ENCODE assay signal across 23 cellular contexts in genomic region chr17:62712011-62712615, GRCh38.
DNase-seq lines count a peak whose midpoint lies in the region; ATAC-seq and TF ChIP-seq lines count a peak whose summit lies in the region.
"Had no signal": no experiment of that assay in that cellular context is flagged by ENCODE, and none has a peak within 500 bp of the region (broad histone marks: within the 10 kb centered on the region; RNA-seq: fewer than 3 reads in every experiment).

No MANE protein-coding gene starts in this region.

- H4K20me1 ChIP-seq in IMR-90 (ENCODE audit: insufficient read depth, low read length) = no peaks in the 10 kb centered on the region

- no TSS peak for BruUV-seq in IMR-90 (replicated peaks; lab: Mats Ljungman, UMichigan)

- TF ChIP-seq POLR2A in IMR-90 (IDR thresholded peaks at IDR 0.05; ENCODE audit: low read depth, low read length) (no peak), adrenal gland (IDR thresholded peaks at IDR 0.05) (no peak), spleen (IDR thresholded peaks at IDR 0.05) (no peak)

- no peak overlapping the region for H3K56ac ChIP-seq in IMR-90 (ENCODE audit: extremely low read depth, insufficient read depth, low read length)

- H3K23ac ChIP-seq in IMR-90 (ENCODE audit: low read depth, low read length) = peak overlapping the region; percentile 27; the same call in 1 of the 2 replicates

- in situ Hi-C loops in IMR-90 (cut with MboI; ENCODE audit: low sequenced_read_pairs) = no loop called here

- no peak overlapping the region for H2BK20ac ChIP-seq in IMR-90 (ENCODE audit: low read depth, low read length)

- peak overlapping the region; percentile 39 for H3K4ac ChIP-seq in IMR-90 (ENCODE audit: low read depth, low read length)

- peak overlapping the region; percentile 74; the same call in 2 of the 3 replicates for H2BK15ac ChIP-seq in IMR-90 (ENCODE audit: low read depth, low read length)

- TF ChIP-seq CTCF in IMR-90 (conservative IDR thresholded peaks at IDR 0.05; ENCODE audit: low read depth, low read length) (no peak), adrenal gland (IDR thresholded peaks at IDR 0.05) (no peak), nephron (IDR thresholded peaks at IDR 0.05; ENCODE audit: unreplicated experiment in 3 of 3) (no peak), spleen (IDR thresholded peaks at IDR 0.05 in 8 of 11, conservative IDR thresholded peaks at IDR 0.05 in 3 of 11) (no peak)

- 90% methylated on average over 6 of the region's 8 CpGs; no CpG with 5 or more reads in 1 of the 2 experiments for WGBS in IMR-90 (ENCODE audit: extremely low coverage in 2 of 2, insufficient read length in 1 of 2), 2 experiments
- WGBS in adrenal gland, 4 donors = 53 to 65% (median 57%) methylated on average over 7 to 8 of the region's 8 CpGs
- 54 to 87% (median 73%) methylated on average over 7 to 8 of the region's 8 CpGs for WGBS in spleen, 5 donors

- H3K27me3 Mint-ChIP-seq in nephron (ENCODE audit: low read depth) = peaks cover 4% of the 10 kb centered on the region
- H3K27me3 Mint-ChIP-seq: stimulated activated memory B cell treated with anti-CD40 and anti-IgM and Interleukin-4, amounts not matched to agents 10 μg/mL and 1 μg/mL and 100 μg/mL, for 72 hours had no signal

- no peaks in the 10 kb centered on the region for H3K36me3 ChIP-seq in IMR-90 (ENCODE audit: control insufficient read depth, insufficient read depth, low read length)
- no peaks in the 10 kb centered on the region for H3K36me3 ChIP-seq in adrenal gland (replicated peaks in 1 of 2)
- H3K36me3 ChIP-seq in spleen = no peaks in the 10 kb centered on the region
- H3K36me3 ChIP-seq: esophagus muscularis mucosa had no signal

- H3K9me3 ChIP-seq in IMR-90 (ENCODE audit: control insufficient read depth, insufficient read depth, low read length) (peaks cover 7% of the 10 kb centered on the region), adrenal gland (replicated peaks in 1 of 3) (peaks cover 0 to 4% (median 0%) of the 10 kb centered on the region in 3 donors), spleen (peaks cover 0 to 10% (median 5%) of the 10 kb centered on the region in 8 donors)

- peaks cover 40% of the 10 kb centered on the region for H3K4me1 Mint-ChIP-seq in nephron
- H3K4me1 Mint-ChIP-seq: activated naive CD4-positive, alpha-beta T cell treated with anti-CD3 and anti-CD28 coated beads, Interleukin-2, amount 50 U/mL, for 24 hours; CD14-positive monocyte; stimulated activated memory B cell treated with anti-CD40 and anti-IgM and Interleukin-4, amounts not matched to agents 10 μg/mL and 1 μg/mL and 100 μg/mL, for 72 hours had no signal

- H2AK5ac ChIP-seq in IMR-90 (ENCODE audit: low read depth, low read length) = peak overlapping the region; percentile 89

- CTCF ChIA-PET in IMR-90 (lab: Yijun Ruan, JAX) = no interaction called here

- no peak overlapping the region for H2BK5ac ChIP-seq in IMR-90 (ENCODE audit: low read depth, low read length, poor library complexity, severe bottlenecking)

- TF ChIP-seq RAD21 in IMR-90 (IDR thresholded peaks at IDR 0.05; ENCODE audit: low read length) = no peak

- DNase-seq in IMR-90 (no peak), adrenal gland (peak in 5 of 7 donors; percentile 36 to 64 (median 42)), spleen (peak; percentile 32), COLO668 (lab: John Stamatoyannopoulos, UW; ENCODE audit: unreplicated experiment) (no peak), foreskin melanocyte (no peak)
- DNase-seq: activated CD4-positive, alpha-beta T cell treated with anti-CD3 and anti-CD28 coated beads, Interleukin-2, amount 50 U/mL, for 4 hours; activated T-cell treated with anti-CD3 and anti-CD28 coated beads, Interleukin-2, amount 50 U/mL, for 72 hours; cortex of kidney; EL; foreskin keratinocyte; NCI-H1048; NCI-H187; NCI-H69; stimulated activated CD4-positive, alpha-beta T cell treated with anti-CD3 and anti-CD28 coated beads, Interleukin-4, amount 100 ng/mL, for 24 hours had no signal

- H3K27ac Mint-ChIP-seq in nephron = peak overlapping the region in 2 of 3 experiments; percentile 7 to 25
- H3K27ac Mint-ChIP-seq: activated naive CD4-positive, alpha-beta T cell treated with anti-CD3 and anti-CD28 coated beads, Interleukin-2, amount 50 U/mL, for 24 hours; activated T-cell treated with anti-CD3 and anti-CD28 coated beads, Interleukin-2, amount 50 U/mL, for 72 hours; stimulated activated memory B cell treated with anti-CD40 and anti-IgM and Interleukin-4, amounts not matched to agents 10 μg/mL and 1 μg/mL and 100 μg/mL, for 72 hours had no signal

- H2AK9ac ChIP-seq in IMR-90 (replicated peaks; ENCODE audit: low read depth, low read length, poor library complexity) = peak overlapping the region; percentile 50

- H4K5ac ChIP-seq in IMR-90 (ENCODE audit: low read depth, low read length) = no peak overlapping the region

- H3K79me1 ChIP-seq in IMR-90 (ENCODE audit: low read depth in 1 of 2, low read length in 2 of 2) = no peaks in the 10 kb centered on the region

- H2AFZ ChIP-seq in IMR-90 (replicated peaks; ENCODE audit: low read length, poor library complexity) = peak overlapping the region; percentile 68

- no peak overlapping the region for H3K9ac ChIP-seq in IMR-90 (ENCODE audit: low read depth, low read length)

- H4K91ac ChIP-seq in IMR-90 (ENCODE audit: insufficient read depth, low read depth, low read length) = peak overlapping the region; percentile 48; the same call in 1 of the 2 replicates

- peak overlapping the region in 1 of 2 experiments; percentile 39; a peak in 1 of 4 replicates for H4K8ac ChIP-seq in IMR-90 (ENCODE audit: low read depth in 2 of 2, low read length in 2 of 2)

- H3K27me3 ChIP-seq in IMR-90 (ENCODE audit: control insufficient read depth, insufficient read depth, low read length) (no peaks in the 10 kb centered on the region), adrenal gland (no peaks in the 10 kb centered on the region), spleen (replicated peaks in 1 of 7) (peaks cover 0 to 5% (median 0%) of the 10 kb centered on the region in 7 donors)
- H3K27me3 ChIP-seq: esophagus muscularis mucosa, foreskin keratinocyte had no signal

- no peak overlapping the region; the same call in 1 of the 2 replicates for H3K14ac ChIP-seq in IMR-90 (replicated peaks; ENCODE audit: low read depth, low read length)

- intact Hi-C loops in IMR-90 (cut with micrococcal nuclease) = loop anchor here (5.0 kb wide), 1 partner anchor 65 kb away; no protein-coding TSS in a partner anchor
- intact Hi-C loops in adrenal gland (cut with DNase I) = no loop called here
- intact Hi-C loops in spleen (cut with DNase I; ENCODE audit: low total_unique reads) = no loop called here

- peaks cover 19% of the 10 kb centered on the region for H3K9me1 ChIP-seq in IMR-90 (ENCODE audit: insufficient read depth, low read length)

- POLR2A ChIA-PET in IMR-90 (lab: Charles Lee; ENCODE audit: unreplicated experiment) = no interaction called here

- peaks cover 11% of the 10 kb centered on the region for H3K9me3 Mint-ChIP-seq in nephron
- H3K9me3 Mint-ChIP-seq: activated naive CD4-positive, alpha-beta T cell treated with anti-CD3 and anti-CD28 coated beads, Interleukin-2, amount 50 U/mL, for 24 hours; IgD-negative memory B cell; stimulated activated memory B cell treated with anti-CD40 and anti-IgM and Interleukin-4, amounts not matched to agents 10 μg/mL and 1 μg/mL and 100 μg/mL, for 72 hours had no signal

- H3K4me3 ChIP-seq in IMR-90 (ENCODE audit: insufficient read depth, low read depth, low read length) (no peak overlapping the region), adrenal gland (no peak overlapping the region), spleen (no peak overlapping the region)
- H3K4me3 ChIP-seq: esophagus muscularis mucosa had no signal

- dilution Hi-C loops in IMR-90 (cut with HindIII; ENCODE audit: low sequenced_read_pairs, unreplicated experiment) = no loop called here

- peak overlapping the region; percentile 59 for H2BK120ac ChIP-seq in IMR-90 (ENCODE audit: low read depth, low read length)

- H3K36me3 Mint-ChIP-seq in nephron (ENCODE audit: low read depth) = peaks cover 8% of the 10 kb centered on the region
- H3K36me3 Mint-ChIP-seq: activated naive CD4-positive, alpha-beta T cell treated with anti-CD3 and anti-CD28 coated beads, Interleukin-2, amount 50 U/mL, for 24 hours; CD14-positive monocyte; IgD-negative memory B cell; stimulated activated memory B cell treated with anti-CD40 and anti-IgM and Interleukin-4, amounts not matched to agents 10 μg/mL and 1 μg/mL and 100 μg/mL, for 72 hours had no signal

- H3K4me3 Mint-ChIP-seq in nephron = no peak overlapping the region
- H3K4me3 Mint-ChIP-seq: activated naive CD4-positive, alpha-beta T cell treated with anti-CD3 and anti-CD28 coated beads, Interleukin-2, amount 50 U/mL, for 24 hours; activated T-cell treated with anti-CD3 and anti-CD28 coated beads, Interleukin-2, amount 50 U/mL, for 72 hours; CD14-positive monocyte; IgD-negative memory B cell; stimulated activated memory B cell treated with anti-CD40 and anti-IgM and Interleukin-4, amounts not matched to agents 10 μg/mL and 1 μg/mL and 100 μg/mL, for 72 hours had no signal

- H3K4me1 ChIP-seq in IMR-90 (ENCODE audit: control insufficient read depth, insufficient read depth, low read length) = peaks cover 12% of the 10 kb centered on the region
- peaks cover 0 to 9% of the 10 kb centered on the region in 2 donors for H3K4me1 ChIP-seq in adrenal gland (replicated peaks in 1 of 2)
- no peaks in the 10 kb centered on the region for H3K4me1 ChIP-seq in spleen
- H3K4me1 ChIP-seq: esophagus muscularis mucosa had no signal

- H3K27ac ChIP-seq in IMR-90 (ENCODE audit: insufficient read depth, low read length) (no peak overlapping the region), adrenal gland (no peak overlapping the region), spleen (no peak overlapping the region)
- H3K27ac ChIP-seq: esophagus muscularis mucosa, foreskin keratinocyte had no signal

- ATAC-seq in IMR-90 (ENCODE audit: low read depth) (no peak), HG03139 (IDR thresholded peaks at IDR 0.05; ENCODE audit: unreplicated experiment) (no peak)
- ATAC-seq: activated T-cell treated with anti-CD3 and anti-CD28 coated beads, Interleukin-2, amount 50 U/mL, for 72 hours; foreskin keratinocyte; left colon; Panc1; stimulated activated memory B cell treated with anti-CD40 and anti-IgM and Interleukin-4, amounts not matched to agents 10 μg/mL and 1 μg/mL and 100 μg/mL, for 72 hours had no signal

- H3K18ac ChIP-seq in IMR-90 (ENCODE audit: low read depth, low read length) = peak overlapping the region; percentile 50; the same call in 1 of the 2 replicates

- H3K4me2 ChIP-seq in IMR-90 (ENCODE audit: low read depth, low read length) = no peak overlapping the region

TF ChIP-seq in IMR-90, 13 proteins besides CTCF, POLR2A, EP300 and RAD21 (continues in another document):
- TF ChIP-seq MXI1 (IDR thresholded peaks at IDR 0.05; ENCODE audit: borderline replicate concordance, low read depth, low read length) = no peak
- no peak for TF ChIP-seq NFE2L2 (IDR thresholded peaks at IDR 0.05; ENCODE audit: low read depth, low read length)
- TF ChIP-seq RCOR1 (IDR thresholded peaks at IDR 0.05; ENCODE audit: insufficient replicate concordance, low read length) = no peak
- no peak for TF ChIP-seq MAFK (IDR thresholded peaks at IDR 0.05; ENCODE audit: low read depth, low read length)

Comparison
In these comparisons a context has a peak if more than half of its experiments do, and no peak if none do; other contexts are left out.
1. DNase-seq: peak in adrenal gland (5 of 7) and spleen (single experiment); none in IMR-90 (single experiment), COLO668 (single experiment) and foreskin melanocyte (single experiment).